Comparison of ENCODE assay signal across 9 cellular contexts in genomic region chr20:34873583-34874093, GRCh38. TPM values are rescaled to one million over a fixed set of nuclear protein-coding genes. Genes with fewer than 3 reads are reported as not detected.
A peak's percentile ranks its signal among the peaks of the same experiment; 100 is the strongest.
DNase-seq lines count a peak whose midpoint lies in the region; ATAC-seq, FAIRE-seq and TF ChIP-seq lines count a peak whose summit lies in the region.
"Had no signal": no experiment of that assay in that cellular context is flagged by ENCODE, and none has a peak within 500 bp of the region (broad histone marks: within the 10 kb centered on the region; RNA-seq: fewer than 3 reads in every experiment).

No MANE protein-coding gene starts in this region.

- H3K9me3 Mint-ChIP-seq in activated CD8-positive, alpha-beta memory T cell treated with anti-CD3 and anti-CD28 coated beads, Interleukin-2, amount 10 ng/mL, durations not matched to agents 7 days and 5 days (ENCODE audit: low read depth): no peaks in the 10 kb centered on the region
- H3K9me3 Mint-ChIP-seq in activated B cell treated with CpG ODN at 0.5 μM for 24 hours: no peaks in the 10 kb centered on the region
- H3K9me3 Mint-ChIP-seq in stimulated activated memory B cell treated with anti-CD40 and anti-IgM and Interleukin-4, amounts not matched to agents 10 μg/mL and 1 μg/mL and 100 μg/mL, for 72 hours: no peaks in the 10 kb centered on the region

- intact Hi-C loops in activated B cell treated with CpG ODN at 0.5 μM for 24 hours (cut with micrococcal nuclease): loop anchor here (1.0 to 10.0 kb wide), 3 partner anchors 223 to 1081 kb away; partner anchors contain the start of gene SCAND1

- peaks cover 27% of the 10 kb centered on the region for H3K4me1 ChIP-seq in keratinocyte (ENCODE audit: control insufficient read depth, extremely low read depth, insufficient read depth, low read length)

- H3K9ac ChIP-seq in keratinocyte (ENCODE audit: control insufficient read depth, extremely low read depth, insufficient read depth, low read length): no peak overlapping the region

- no peak for FAIRE-seq in keratinocyte (lab: Jason Lieb, UNC)

- H3K27ac ChIP-seq in keratinocyte (ENCODE audit: control insufficient read depth, insufficient read depth, low read length): no peak overlapping the region

- CTCF ChIA-PET in activated CD8-positive, alpha-beta memory T cell treated with anti-CD3 and anti-CD28 coated beads, Interleukin-2, amount 10 ng/mL, durations not matched to agents 7 days and 5 days (lab: Charles Lee): interaction anchor here (0.6 to 8.6 kb wide), 29 partner anchors 8 to 745 kb away, joined by 3 to 168 read pairs (median 4); partner anchors contain the start of genes EDEM2, EIF6, GSS and MYH7B
- CTCF ChIA-PET in activated B cell treated with CpG ODN at 0.5 μM for 24 hours (lab: Charles Lee): interaction anchor here (0.6 to 1.7 kb wide), 6 partner anchors 35 to 336 kb away, joined by 3 to 8 read pairs (median 4); partner anchors contain the start of genes GSS and MYH7B

- H3K9me1 ChIP-seq in keratinocyte (ENCODE audit: control insufficient read depth, extremely low read depth, insufficient read depth, low read length): peaks cover 5% of the 10 kb centered on the region

- peak overlapping the region; percentile 23 for H2AFZ ChIP-seq in keratinocyte (ENCODE audit: control insufficient read depth, low read length)

- H3K4me1 Mint-ChIP-seq in activated CD8-positive, alpha-beta memory T cell treated with anti-CD3 and anti-CD28 coated beads, Interleukin-2, amount 10 ng/mL, durations not matched to agents 7 days and 5 days: peaks cover 53% of the 10 kb centered on the region
- H3K4me1 Mint-ChIP-seq in activated B cell treated with CpG ODN at 0.5 μM for 24 hours: peaks cover 53% of the 10 kb centered on the region
- peaks cover 52% of the 10 kb centered on the region for H3K4me1 Mint-ChIP-seq in stimulated activated memory B cell treated with anti-CD40 and anti-IgM and Interleukin-4, amounts not matched to agents 10 μg/mL and 1 μg/mL and 100 μg/mL, for 72 hours

- ATAC-seq in activated CD8-positive, alpha-beta memory T cell treated with anti-CD3 and anti-CD28 coated beads, Interleukin-2, amount 10 ng/mL, durations not matched to agents 7 days and 5 days: no peak
- no peak for ATAC-seq in activated B cell treated with CpG ODN at 0.5 μM for 24 hours (ENCODE audit: low read depth)
- ATAC-seq in stimulated activated memory B cell treated with anti-CD40 and anti-IgM and Interleukin-4, amounts not matched to agents 10 μg/mL and 1 μg/mL and 100 μg/mL, for 72 hours: no peak

- peaks cover 18% of the 10 kb centered on the region for H3K79me2 ChIP-seq in keratinocyte (ENCODE audit: control insufficient read depth, insufficient read depth, low read length)

- TF ChIP-seq CTCF in activated B cell treated with CpG ODN at 0.5 μM for 24 hours (IDR thresholded peaks at IDR 0.05) (no peak), keratinocyte (optimal IDR thresholded peaks at IDR 0.05 in 1 of 3, IDR thresholded peaks at IDR 0.05 in 1 of 3, conservative IDR thresholded peaks at IDR 0.05 in 1 of 3; ENCODE audit: extremely low read depth in 1 of 3, insufficient read depth in 2 of 3, low read length in 3 of 3) (no peak)

- H3K4me2 ChIP-seq in keratinocyte (ENCODE audit: control insufficient read depth, extremely low read depth, insufficient read depth, low read depth, low read length): peak overlapping the region; percentile 99

- peaks cover 4% of the 10 kb centered on the region for H3K36me3 Mint-ChIP-seq in activated CD8-positive, alpha-beta memory T cell treated with anti-CD3 and anti-CD28 coated beads, Interleukin-2, amount 10 ng/mL, durations not matched to agents 7 days and 5 days
- no peaks in the 10 kb centered on the region for H3K36me3 Mint-ChIP-seq in activated B cell treated with CpG ODN at 0.5 μM for 24 hours (ENCODE audit: low read depth)
- peaks cover 5% of the 10 kb centered on the region for H3K36me3 Mint-ChIP-seq in stimulated activated memory B cell treated with anti-CD40 and anti-IgM and Interleukin-4, amounts not matched to agents 10 μg/mL and 1 μg/mL and 100 μg/mL, for 72 hours

- dilution Hi-C loops in keratinocyte (cut with MboI; ENCODE audit: extremely low pct_ligation_motif_present, low sequenced_read_pairs): no loop called here

- H3K27ac Mint-ChIP-seq in activated CD8-positive, alpha-beta memory T cell treated with anti-CD3 and anti-CD28 coated beads, Interleukin-2, amount 10 ng/mL, durations not matched to agents 7 days and 5 days: no peak overlapping the region
- H3K27ac Mint-ChIP-seq in activated B cell treated with CpG ODN at 0.5 μM for 24 hours: peak overlapping the region; percentile 13
- peak overlapping the region; percentile 63 for H3K27ac Mint-ChIP-seq in stimulated activated memory B cell treated with anti-CD40 and anti-IgM and Interleukin-4, amounts not matched to agents 10 μg/mL and 1 μg/mL and 100 μg/mL, for 72 hours

- H3K36me3 ChIP-seq in keratinocyte (ENCODE audit: control insufficient read depth in 2 of 2, extremely low read depth in 1 of 2, insufficient read depth in 2 of 2, low read length in 2 of 2): no peaks in the 10 kb centered on the region
- H3K36me3 ChIP-seq: vagina had no signal

- peak overlapping the region; percentile 67 for H3K4me3 Mint-ChIP-seq in activated CD8-positive, alpha-beta memory T cell treated with anti-CD3 and anti-CD28 coated beads, Interleukin-2, amount 10 ng/mL, durations not matched to agents 7 days and 5 days
- peak overlapping the region; percentile 78 for H3K4me3 Mint-ChIP-seq in activated B cell treated with CpG ODN at 0.5 μM for 24 hours
- H3K4me3 Mint-ChIP-seq in stimulated activated memory B cell treated with anti-CD40 and anti-IgM and Interleukin-4, amounts not matched to agents 10 μg/mL and 1 μg/mL and 100 μg/mL, for 72 hours: peak overlapping the region; percentile 78

- DNase-seq in activated CD8-positive, alpha-beta memory T cell treated with anti-CD3 and anti-CD28 coated beads, Interleukin-2, amount 10 ng/mL, durations not matched to agents 7 days and 5 days: no peak
- no peak for DNase-seq in activated CD8-positive, alpha-beta memory T cell treated with anti-CD3 and anti-CD28 coated beads for 24 hours
- DNase-seq in activated B cell treated with CpG ODN at 0.5 μM for 24 hours (no peak), keratinocyte (ENCODE audit: low read depth, low spot score) (no peak), DMS79 treated with DMSO at 0.1 percent for 48 hours (lab: John Stamatoyannopoulos, UW) (no peak), NOMO-1 (lab: John Stamatoyannopoulos, UW; ENCODE audit: unreplicated experiment in 2 of 2) (no peak), mucosa of gallbladder (ENCODE audit: low spot score) (no peak)

- peak overlapping the region in 1 of 3 experiments; percentile 83 for H3K4me3 ChIP-seq in keratinocyte (ENCODE audit: control insufficient read depth in 2 of 3, extremely low read depth in 1 of 3, insufficient read depth in 2 of 3, low read depth in 1 of 3, low read length in 3 of 3)

- H3K27me3 ChIP-seq in keratinocyte (ENCODE audit: control insufficient read depth, extremely low read depth, insufficient read depth, low read length): no peaks in the 10 kb centered on the region
- H3K27me3 ChIP-seq: vagina had no signal

- no peaks in the 10 kb centered on the region for H3K9me3 ChIP-seq in keratinocyte (ENCODE audit: control insufficient read depth, low read depth, low read length)
- H3K9me3 ChIP-seq: vagina had no signal

- peaks cover 9% of the 10 kb centered on the region for H3K27me3 Mint-ChIP-seq in activated CD8-positive, alpha-beta memory T cell treated with anti-CD3 and anti-CD28 coated beads, Interleukin-2, amount 10 ng/mL, durations not matched to agents 7 days and 5 days
- H3K27me3 Mint-ChIP-seq in activated B cell treated with CpG ODN at 0.5 μM for 24 hours: no peaks in the 10 kb centered on the region
- no peaks in the 10 kb centered on the region for H3K27me3 Mint-ChIP-seq in stimulated activated memory B cell treated with anti-CD40 and anti-IgM and Interleukin-4, amounts not matched to agents 10 μg/mL and 1 μg/mL and 100 μg/mL, for 72 hours

- POLR2A ChIA-PET in activated B cell treated with CpG ODN at 0.5 μM for 24 hours (lab: Charles Lee): interaction anchor here (1.1 kb wide), 1 partner anchor 219 kb away, joined by 3 read pairs; the partner anchor contains the start of gene TRPC4AP

- no peaks in the 10 kb centered on the region for H4K20me1 ChIP-seq in keratinocyte (ENCODE audit: control insufficient read depth, extremely low read depth, insufficient read depth, low read length)

RNA-seq across cellular contexts. Expression of gene GGT7, which starts 1.0 kb away (rescaled TPM):
- 1 to 10 TPM; 3.5 to 4.6 TPM for total RNA-seq in activated CD8-positive, alpha-beta memory T cell treated with anti-CD3 and anti-CD28 coated beads, Interleukin-2, amount 10 ng/mL, durations not matched to agents 7 days and 5 days
- total RNA-seq in activated B cell treated with CpG ODN at 0.5 μM for 24 hours (17.6 and 20.6 TPM in 2 replicates), mucosa of gallbladder (40.6 TPM)
- polyA plus RNA-seq in keratinocyte: 4.7 to 6.5 TPM (median 5.0 TPM) in 3 replicates
- 2.1 TPM for polyA plus RNA-seq in keratinocyte (2011; ENCODE audit: low read depth)
- 1.8 and 3.5 TPM in 2 replicates for polyA plus RNA-seq in keratinocyte (2011; cell fraction: cytosol; rRNA removed)
- 11.3 and 13.5 TPM in 2 replicates for polyA plus RNA-seq in keratinocyte (2011; cell fraction: nucleus; rRNA removed)
- 5.5 and 6.2 TPM in 2 replicates for polyA plus RNA-seq in keratinocyte (2012; ENCODE audit: low replicate concordance)
- 4.1 to 4.4 TPM (median 4.3 TPM) in 3 replicates for polyA minus RNA-seq in keratinocyte
- 7.7 TPM for polyA minus RNA-seq in keratinocyte (2011; cell fraction: cytosol; rRNA and poly(A)+ RNA removed)
- 9.9 and 10.3 TPM in 2 replicates for polyA minus RNA-seq in keratinocyte (2011; cell fraction: nucleus; rRNA and poly(A)+ RNA removed)

RNA-seq across cellular contexts. Expression of gene ACSS2, which starts 2.8 kb away (rescaled TPM):
- total RNA-seq in activated CD8-positive, alpha-beta memory T cell treated with anti-CD3 and anti-CD28 coated beads, Interleukin-2, amount 10 ng/mL, durations not matched to agents 7 days and 5 days: 10 to 100 TPM in 1 of 2 experiments, 1 to 10 TPM in 1; 8.9 to 22.5 TPM
- total RNA-seq in activated B cell treated with CpG ODN at 0.5 μM for 24 hours (8.4 and 11.3 TPM in 2 replicates), mucosa of gallbladder (98.1 TPM)
- polyA plus RNA-seq in keratinocyte: 79.0 to 91.9 TPM (median 90.6 TPM) in 3 replicates
- 35.9 TPM for polyA plus RNA-seq in keratinocyte (2011; ENCODE audit: low read depth)
- polyA plus RNA-seq in keratinocyte (2011; cell fraction: cytosol; rRNA removed): 54.8 and 62.6 TPM in 2 replicates
- polyA plus RNA-seq in keratinocyte (2011; cell fraction: nucleus; rRNA removed): 96.5 and 108 TPM in 2 replicates
- polyA plus RNA-seq in keratinocyte (2012; ENCODE audit: low replicate concordance): 45.3 and 70.1 TPM in 2 replicates
- 178 to 350 TPM (median 181 TPM) in 3 replicates for polyA minus RNA-seq in keratinocyte
- polyA minus RNA-seq in keratinocyte (2011; cell fraction: cytosol; rRNA and poly(A)+ RNA removed): 115 TPM
- polyA minus RNA-seq in keratinocyte (2011; cell fraction: nucleus; rRNA and poly(A)+ RNA removed): 63.4 and 83.8 TPM in 2 replicates

RNA-seq across cellular contexts. Expression of gene NCOA6, which starts 48.2 kb away (rescaled TPM):
- total RNA-seq in activated CD8-positive, alpha-beta memory T cell treated with anti-CD3 and anti-CD28 coated beads, Interleukin-2, amount 10 ng/mL, durations not matched to agents 7 days and 5 days: 10 to 100 TPM; 29.5 to 34.0 TPM
- total RNA-seq in activated B cell treated with CpG ODN at 0.5 μM for 24 hours (23.7 and 24.0 TPM in 2 replicates), mucosa of gallbladder (33.5 TPM)
- polyA plus RNA-seq in keratinocyte: 9.6 to 15.2 TPM (median 13.3 TPM) in 3 replicates
- 28.7 TPM for polyA plus RNA-seq in keratinocyte (2011; ENCODE audit: low read depth)
- 13.3 and 17.6 TPM in 2 replicates for polyA plus RNA-seq in keratinocyte (2011; cell fraction: cytosol; rRNA removed)
- 38.8 and 41.7 TPM in 2 replicates for polyA plus RNA-seq in keratinocyte (2011; cell fraction: nucleus; rRNA removed)
- 11.3 and 22.5 TPM in 2 replicates for polyA plus RNA-seq in keratinocyte (2012; ENCODE audit: low replicate concordance)
- 16.0 to 25.0 TPM (median 23.5 TPM) in 3 replicates for polyA minus RNA-seq in keratinocyte
- 11.5 TPM for polyA minus RNA-seq in keratinocyte (2011; cell fraction: cytosol; rRNA and poly(A)+ RNA removed)
- polyA minus RNA-seq in keratinocyte (2011; cell fraction: nucleus; rRNA and poly(A)+ RNA removed): 19.6 and 38.3 TPM in 2 replicates
